Comparison of ENCODE assay signal across 8 cellular contexts in the genomic region with DNA sequence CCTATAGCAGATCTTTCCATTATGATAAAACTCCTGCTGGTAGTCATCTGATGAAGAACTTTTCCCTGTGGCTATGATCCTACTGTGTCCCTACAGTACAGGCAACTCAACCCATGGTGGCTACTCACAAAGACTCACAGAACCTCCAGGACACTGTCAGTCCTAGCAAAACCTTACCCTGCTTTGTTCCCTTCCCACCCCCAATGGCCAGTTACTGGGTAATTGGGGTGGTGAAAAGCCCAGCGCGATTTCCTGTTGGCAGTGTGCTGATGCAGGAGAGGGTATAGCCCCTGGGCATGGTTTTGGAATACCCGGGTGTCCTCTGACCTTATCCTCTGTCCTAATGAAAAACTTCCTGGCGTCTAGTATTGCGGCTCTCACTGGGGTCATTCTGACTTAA. TPM values are rescaled to one million over a fixed set of nuclear protein-coding genes. Genes with fewer than 3 reads are reported as not detected.
DNase-seq lines count a peak whose midpoint lies in the region; ATAC-seq and TF ChIP-seq lines count a peak whose summit lies in the region.

No MANE protein-coding gene starts in this region.

- H3K4me1 Mint-ChIP-seq in Caco-2 (ENCODE audit: low read depth, unreplicated experiment) (peaks cover 25% of the 10 kb centered on the region), CD14-positive monocyte (peaks cover 35% of the 10 kb centered on the region)
- peaks cover 5% of the 10 kb centered on the region for H3K4me1 Mint-ChIP-seq in activated CD8-positive, alpha-beta T cell treated with anti-CD3 and anti-CD28 coated beads for 36 hours (ENCODE audit: low read depth)

- H3K27me3 Mint-ChIP-seq in Caco-2 (ENCODE audit: insufficient read depth, unreplicated experiment) (no peaks in the 10 kb centered on the region), CD14-positive monocyte (ENCODE audit: low read depth in 3 of 3) (peaks cover 9 to 28% (median 18%) of the 10 kb centered on the region in 3 donors)
- peaks cover 23% of the 10 kb centered on the region for H3K27me3 Mint-ChIP-seq in activated CD8-positive, alpha-beta T cell treated with anti-CD3 and anti-CD28 coated beads for 36 hours

- 15 to 28% (median 25%) methylated on average over 5 of the region's 5 CpGs for WGBS in ovary, 3 donors

- peak overlapping the region; percentile 48 for H3K4me2 ChIP-seq in fibroblast of lung (ENCODE audit: extremely low read depth, insufficient read depth, low read length)

- H3K4me3 Mint-ChIP-seq in Caco-2 (ENCODE audit: unreplicated experiment) (peak overlapping the region; percentile 99), CD14-positive monocyte (peak overlapping the region in 1 of 2 donors; percentile 98)
- no peak overlapping the region for H3K4me3 Mint-ChIP-seq in activated CD8-positive, alpha-beta T cell treated with anti-CD3 and anti-CD28 coated beads for 36 hours

- H3K4me3 ChIP-seq in Caco-2 (ENCODE audit: low read depth, low read length) = peak overlapping the region; percentile 74
- H3K4me3 ChIP-seq in fibroblast of lung (replicated peaks in 1 of 4; ENCODE audit: control extremely low read depth in 1 of 4, insufficient read depth in 1 of 4, low read depth in 3 of 4, low read length in 4 of 4) = peak overlapping the region in 3 of 4 experiments; percentile 60 to 78 (median 77)
- peak overlapping the region; percentile 54 for H3K4me3 ChIP-seq in ovary

- no peak for ATAC-seq in HG03439 (IDR thresholded peaks at IDR 0.05; ENCODE audit: unreplicated experiment)
- no peak for ATAC-seq in activated CD8-positive, alpha-beta T cell treated with anti-CD3 and anti-CD28 coated beads for 36 hours

- H3K9me3 Mint-ChIP-seq in Caco-2 (ENCODE audit: unreplicated experiment) = peaks cover 21% of the 10 kb centered on the region
- H3K9me3 Mint-ChIP-seq in activated CD8-positive, alpha-beta T cell treated with anti-CD3 and anti-CD28 coated beads for 36 hours = peaks cover 23% of the 10 kb centered on the region
- peaks cover 5 to 31% (median 8%) of the 10 kb centered on the region in 7 donors for H3K9me3 Mint-ChIP-seq in CD14-positive monocyte

- H3K9ac ChIP-seq in fibroblast of lung (ENCODE audit: insufficient read depth, low read length) = no peak overlapping the region

- TSS peak; percentile 86 for BruUV-seq in Caco-2 (replicated peaks; lab: Mats Ljungman, UMichigan)

- TF ChIP-seq EP300 in ovary (IDR thresholded peaks at IDR 0.05) = no peak

- H3K27ac Mint-ChIP-seq in Caco-2 (ENCODE audit: unreplicated experiment) (peak overlapping the region; percentile 95), CD14-positive monocyte (peak overlapping the region in 1 of 7 donors; percentile 45)
- no peak overlapping the region for H3K27ac Mint-ChIP-seq in activated CD8-positive, alpha-beta T cell treated with anti-CD3 and anti-CD28 coated beads for 36 hours

- H3K9me3 ChIP-seq in Caco-2 (peaks cover 10% of the 10 kb centered on the region), fibroblast of lung (ENCODE audit: control insufficient read depth, insufficient read depth, low read depth, low read length) (peaks cover 3% of the 10 kb centered on the region), ovary (no peaks in the 10 kb centered on the region)

- DNase-seq in Caco-2 (no peak), RPMI8226 (peak; percentile 16), fibroblast of lung (ENCODE audit: low read depth in 2 of 2) (no peak), ovary (peak in 4 of 5 donors; percentile 20 to 43 (median 34)), NCI-H2029 (lab: John Stamatoyannopoulos, UW) (no peak), CD14-positive monocyte (ENCODE audit: low spot score) (no peak)
- DNase-seq in activated CD8-positive, alpha-beta T cell treated with anti-CD3 and anti-CD28 coated beads for 36 hours = no peak

- H3K79me2 ChIP-seq in fibroblast of lung (ENCODE audit: control insufficient read depth, insufficient read depth, low read length) = peaks cover 20% of the 10 kb centered on the region

- H4K20me1 ChIP-seq in fibroblast of lung (ENCODE audit: control insufficient read depth, extremely low read depth, insufficient read depth, low read length) = no peaks in the 10 kb centered on the region

- no peaks in the 10 kb centered on the region for H3K27me3 ChIP-seq in Caco-2 (replicated peaks; ENCODE audit: control insufficient read depth, insufficient read depth, low read length)
- H3K27me3 ChIP-seq in fibroblast of lung (ENCODE audit: control insufficient read depth, insufficient read depth, low read length) = no peaks in the 10 kb centered on the region
- H3K27me3 ChIP-seq in ovary = no peaks in the 10 kb centered on the region

- CTCF ChIA-PET in Caco-2 (lab: Charles Lee) = interaction anchor here (1.6 kb wide), 1 partner anchor 112 kb away, joined by 6 read pairs; no protein-coding TSS in a partner anchor
- CTCF ChIA-PET in activated CD8-positive, alpha-beta T cell treated with anti-CD3 and anti-CD28 coated beads for 36 hours (lab: Charles Lee) = no interaction called here

- H3K36me3 Mint-ChIP-seq in Caco-2 (ENCODE audit: insufficient read depth, unreplicated experiment) (peaks cover 26% of the 10 kb centered on the region), CD14-positive monocyte (peaks cover 3 to 7% of the 10 kb centered on the region in 2 donors)
- H3K36me3 Mint-ChIP-seq in activated CD8-positive, alpha-beta T cell treated with anti-CD3 and anti-CD28 coated beads for 36 hours (ENCODE audit: low read depth) = peaks cover 8% of the 10 kb centered on the region

- H3K36me3 ChIP-seq in Caco-2 (ENCODE audit: control insufficient read depth, insufficient read depth, low read length) (peaks cover 3% of the 10 kb centered on the region), fibroblast of lung (ENCODE audit: control insufficient read depth, insufficient read depth, low read length) (no peaks in the 10 kb centered on the region), ovary (no peaks in the 10 kb centered on the region)

- peaks cover 29% of the 10 kb centered on the region for H3K4me1 ChIP-seq in Caco-2
- peaks cover 21% of the 10 kb centered on the region for H3K4me1 ChIP-seq in fibroblast of lung (ENCODE audit: control insufficient read depth, extremely low read depth, insufficient read depth, low read length)
- H3K4me1 ChIP-seq in ovary (ENCODE audit: insufficient read depth) = peaks cover 11% of the 10 kb centered on the region

- H3K27ac ChIP-seq in fibroblast of lung (ENCODE audit: insufficient read depth, low read length) (peak overlapping the region; percentile 79), ovary (peak overlapping the region in 1 of 2 donors; percentile 86)

- intact Hi-C loops in Caco-2 (cut with micrococcal nuclease; ENCODE audit: unreplicated experiment) (loop anchor here (1.0 to 2.0 kb wide), 3 partner anchors 10 to 88 kb away; no protein-coding TSS in a partner anchor), ovary (cut with DNase I) (loop anchor here in 3 of 4 donors (10.0 kb wide), 3 partner anchors 70 to 110 kb away; no protein-coding TSS in a partner anchor), CD14-positive monocyte (cut with micrococcal nuclease) (loop anchor here in 1 of 2 donors (10.0 kb wide), 1 partner anchor 110 kb away; no protein-coding TSS in a partner anchor)
- intact Hi-C loops in activated CD8-positive, alpha-beta T cell treated with anti-CD3 and anti-CD28 coated beads for 36 hours (cut with micrococcal nuclease) = no loop called here

- H2AFZ ChIP-seq in fibroblast of lung (ENCODE audit: low read length) = peak overlapping the region; percentile 82

- TF ChIP-seq CTCF in Caco-2 (IDR thresholded peaks at IDR 0.05; ENCODE audit: insufficient read depth in 1 of 2, low read depth in 1 of 2, low read length in 1 of 2, severe bottlenecking in 1 of 2, unreplicated experiment in 1 of 2) (no peak), fibroblast of lung (conservative IDR thresholded peaks at IDR 0.05 in 1 of 2, IDR thresholded peaks at IDR 0.05 in 1 of 2; ENCODE audit: low read depth in 1 of 2, low read length in 2 of 2) (no peak), ovary (IDR thresholded peaks at IDR 0.05) (no peak), CD14-positive monocyte (IDR thresholded peaks at IDR 0.05) (no peak)
- no peak for TF ChIP-seq CTCF in activated CD8-positive, alpha-beta T cell treated with anti-CD3 and anti-CD28 coated beads for 36 hours (IDR thresholded peaks at IDR 0.05)

- TF ChIP-seq POLR2A in ovary (IDR thresholded peaks at IDR 0.05) = no peak

- POLR2A ChIA-PET in Caco-2 (lab: Charles Lee) = no interaction called here
- POLR2A ChIA-PET in activated CD8-positive, alpha-beta T cell treated with anti-CD3 and anti-CD28 coated beads for 36 hours (lab: Charles Lee) = no interaction called here

RNA-seq across cellular contexts. Expression of gene RGL1, which starts 0.5 kb away (rescaled TPM):
- total RNA-seq in Caco-2 (2022) (33.8 and 34.5 TPM in 2 replicates), fibroblast of lung (16.2 and 17.2 TPM in 2 replicates), ovary (10 to 100 TPM; 14.3 to 61.6 (median 25.7) TPM)
- polyA plus RNA-seq in fibroblast of lung (21.4 and 21.9 TPM in 2 replicates), ovary (10 to 100 TPM; 19.5 to 54.2 TPM), CD14-positive monocyte (1 to 10 TPM; 1.2 to 3.3 TPM)
- polyA plus RNA-seq in fibroblast of lung (2012) = 13.4 and 13.7 TPM in 2 replicates
- 8.5 and 12.2 TPM in 2 replicates for polyA minus RNA-seq in fibroblast of lung (ENCODE audit: low replicate concordance)
- 1 to 10 TPM; 1.2 to 1.3 TPM for total RNA-seq in activated CD8-positive, alpha-beta T cell treated with anti-CD3 and anti-CD28 coated beads for 36 hours

Comparison
In these comparisons a context has a peak if more than half of its experiments do, and no peak if none do; other contexts are left out.
1. DNase-seq: peak in RPMI8226 (single experiment) and ovary (4 of 5); none in Caco-2 (0 of 2), fibroblast of lung (0 of 2), NCI-H2029 (single experiment), activated CD8-positive, alpha-beta T cell treated with anti-CD3 and anti-CD28 coated beads for 36 hours (single experiment) and CD14-positive monocyte (single experiment).
2. Peak in every context shown above with its lines, with median percentiles within 50 percentile points of each other: H3K4me3 ChIP-seq.